ENCODE assay signal across 1 cellular context in genomic region chr2:16069663-16069932, GRCh38.
TF ChIP-seq lines count a peak whose summit lies in the region.

No MANE protein-coding gene starts in this region.

TF ChIP-seq in HepG2, 621 proteins besides CTCF, POLR2A, EP300 and RAD21 (continued from another document and continues in another):
- TF ChIP-seq ZBTB2 (CRISPR knock-in tag; IDR thresholded peaks at IDR 0.05; ENCODE audit: low read depth), result no peak
- 0 out of 2 replicates have a peak, but pooled peaks have one; percentile 43 for TF ChIP-seq ZNF331 (CRISPR knock-in tag; IDR thresholded peaks at IDR 0.05)
- 0 out of 2 replicates have a peak, but pooled peaks have one; percentile 63 for TF ChIP-seq ZSCAN5A (CRISPR knock-in tag; IDR thresholded peaks at IDR 0.05; ENCODE audit: borderline replicate concordance)
- TF ChIP-seq RNF219 (CRISPR knock-in tag; IDR thresholded peaks at IDR 0.05), result no peak
- TF ChIP-seq PHF21A (CRISPR knock-in tag; IDR thresholded peaks at IDR 0.05), result peak; percentile 81
- TF ChIP-seq HNF4A (CRISPR knock-in tag; IDR thresholded peaks at IDR 0.05), result peak; percentile 72
- TF ChIP-seq ZXDC (CRISPR knock-in tag; IDR thresholded peaks at IDR 0.05), result 0 out of 2 replicates have a peak, but pooled peaks have one; percentile 10
- no peak for TF ChIP-seq HNF4G (IDR thresholded peaks at IDR 0.05; ENCODE audit: borderline replicate concordance, low read depth, low read length)
- TF ChIP-seq HNF4G (CRISPR knock-in tag; IDR thresholded peaks at IDR 0.05; ENCODE audit: borderline replicate concordance, low read depth), result no peak
- no peak for TF ChIP-seq YY1 (IDR thresholded peaks at IDR 0.05; ENCODE audit: insufficient read depth, insufficient replicate concordance, low read depth, low read length)
- TF ChIP-seq ZNF501 (CRISPR knock-in tag; IDR thresholded peaks at IDR 0.05), result no peak
- no peak for TF ChIP-seq ZNF788 (CRISPR knock-in tag; IDR thresholded peaks at IDR 0.05; ENCODE audit: borderline replicate concordance)
- 0 out of 2 replicates have a peak, but pooled peaks have one; percentile 5 for TF ChIP-seq TOPORS (CRISPR knock-in tag; IDR thresholded peaks at IDR 0.05)
- TF ChIP-seq ARID5B (CRISPR knock-in tag; IDR thresholded peaks at IDR 0.05), result peak; percentile 84
- TF ChIP-seq TRAFD1 (CRISPR knock-in tag; IDR thresholded peaks at IDR 0.05; ENCODE audit: borderline replicate concordance), result no peak
- TF ChIP-seq MBD4 (IDR thresholded peaks at IDR 0.05; ENCODE audit: borderline replicate concordance, low read length), result no peak
- TF ChIP-seq HNRNPL (IDR thresholded peaks at IDR 0.05; ENCODE audit: low read depth, low read length), result no peak
- no peak for TF ChIP-seq ZNF30 (CRISPR knock-in tag; IDR thresholded peaks at IDR 0.05)
- TF ChIP-seq MTA1 (CRISPR knock-in tag; IDR thresholded peaks at IDR 0.05; ENCODE audit: borderline replicate concordance), result no peak
- TF ChIP-seq PRDM15 (CRISPR knock-in tag; IDR thresholded peaks at IDR 0.05), result no peak
- no peak for TF ChIP-seq CHD2 (IDR thresholded peaks at IDR 0.05; ENCODE audit: low read depth, low read length)
- TF ChIP-seq ISL2 (CRISPR knock-in tag; IDR thresholded peaks at IDR 0.05), result peak; percentile 85
- no peak for TF ChIP-seq BRCA1 (CRISPR knock-in tag; IDR thresholded peaks at IDR 0.05)
- TF ChIP-seq ATF4 (CRISPR knock-in tag; IDR thresholded peaks at IDR 0.05), result no peak
- no peak for TF ChIP-seq ZNF816 (CRISPR knock-in tag; IDR thresholded peaks at IDR 0.05; ENCODE audit: borderline replicate concordance)
- TF ChIP-seq FUBP1 (CRISPR knock-in tag; IDR thresholded peaks at IDR 0.05; ENCODE audit: borderline replicate concordance), result no peak
- TF ChIP-seq ZNF282 (IDR thresholded peaks at IDR 0.05; ENCODE audit: partially characterized antibody), result no peak
- 0 out of 2 replicates have a peak, but pooled peaks have one; percentile 7 for TF ChIP-seq ZNF556 (CRISPR knock-in tag; IDR thresholded peaks at IDR 0.05; ENCODE audit: borderline replicate concordance)
- TF ChIP-seq ZNF335 (CRISPR knock-in tag; IDR thresholded peaks at IDR 0.05), result 0 out of 2 replicates have a peak, but pooled peaks have one; percentile 42
